Comparison of ENCODE assay signal across 16 cellular contexts in the genomic region with DNA sequence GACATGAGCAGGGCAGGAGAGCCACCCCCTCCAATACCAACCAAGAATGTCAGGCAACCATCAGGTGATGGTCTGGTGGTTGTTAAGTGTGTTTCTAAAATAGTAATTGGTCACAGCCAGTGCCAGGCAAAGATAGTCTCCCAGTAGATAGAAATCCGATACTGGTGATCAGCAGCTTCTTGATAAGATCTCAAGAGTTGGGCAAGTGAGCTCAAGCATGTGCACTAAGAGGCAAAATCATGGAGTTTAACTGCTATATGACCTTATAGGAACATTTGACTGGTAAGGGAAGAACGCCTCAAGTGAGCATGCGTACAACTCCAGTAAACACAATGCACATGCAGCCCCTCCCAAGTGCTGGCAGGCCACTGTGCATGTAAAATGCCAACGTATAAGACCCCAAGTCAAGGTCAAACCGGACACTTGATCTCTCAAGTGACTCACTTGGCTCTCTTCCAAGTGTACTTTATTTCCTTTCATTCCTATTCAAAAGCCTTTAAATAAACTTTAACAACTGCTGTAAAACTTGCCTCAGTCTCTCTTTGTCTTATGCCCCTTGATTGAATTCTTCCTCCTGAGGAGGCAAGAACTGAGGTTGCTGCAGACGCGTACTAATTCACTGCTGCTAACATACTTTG. TPM values are rescaled to one million over a fixed set of nuclear protein-coding genes. Genes with fewer than 3 reads are reported as not detected.
A peak's percentile ranks its signal among the peaks of the same experiment; 100 is the strongest.
DNase-seq lines count a peak whose midpoint lies in the region; ATAC-seq, FAIRE-seq and TF ChIP-seq lines count a peak whose summit lies in the region.
"Had no signal": no experiment of that assay in that cellular context is flagged by ENCODE, and none has a peak within 500 bp of the region (broad histone marks: within the 10 kb centered on the region; RNA-seq: fewer than 3 reads in every experiment).

No MANE protein-coding gene starts in this region.

- H3F3A ChIP-seq in GM23248 (ENCODE audit: insufficient read depth) (peaks cover 18% of the 10 kb centered on the region; the same call in 1 of the 2 replicates), PC-3 (ENCODE audit: low read length, unreplicated experiment) (no peaks in the 10 kb centered on the region)

- 91 to 98% methylated on average over 7 of the region's 7 CpGs for WGBS in GM23248 (ENCODE audit: low coverage in 1 of 2, low lambda C conversion rate in 2 of 2, missing lambda C conversion rate in 2 of 2), 2 experiments

- no peak overlapping the region for H3K9ac ChIP-seq in GM23248
- H3K9ac ChIP-seq in PC-3 (ENCODE audit: low read length) = no peak overlapping the region

- DNase-seq in GM23248 = peak; percentile 19
- peak; percentile 33 for DNase-seq in PC-3
- peak; percentile 67 for DNase-seq in dermis blood vessel endothelial cell
- no peak for DNase-seq in urothelium cell line (ENCODE audit: low spot score)
- DNase-seq: activated CD4-positive, alpha-beta T cell treated with anti-CD3 and anti-CD28 coated beads, Interleukin-2, amount 50 U/mL, for 4 hours; activated T-cell treated with anti-CD3 and anti-CD28 coated beads, Interleukin-2, amount 50 U/mL, for 24 hours; DND-41; effector CD4-positive, alpha-beta T cell; mucosa of descending colon; NCI-H146; OCI-M1; stimulated activated CD4-positive, alpha-beta T cell treated with anti-CD3 and anti-CD28 coated beads, Interleukin-4, amount 100 ng/mL, for 1 hour had no signal

- H3K27me3 ChIP-seq in GM23248 (replicated peaks; ENCODE audit: insufficient read depth) (no peaks in the 10 kb centered on the region), PC-3 (ENCODE audit: low read length) (no peaks in the 10 kb centered on the region)

- H4K20me1 ChIP-seq in GM23248 (ENCODE audit: insufficient read depth) = no peaks in the 10 kb centered on the region
- no peaks in the 10 kb centered on the region for H4K20me1 ChIP-seq in PC-3 (ENCODE audit: low read length)

- BruUV-seq in PC-3 (replicated peaks; lab: Mats Ljungman, UMichigan) = no TSS peak

- no peaks in the 10 kb centered on the region for H3K9me2 ChIP-seq in GM23248 (ENCODE audit: insufficient read depth)
- no peaks in the 10 kb centered on the region for H3K9me2 ChIP-seq in PC-3 (replicated peaks; ENCODE audit: low read length)

- H3K36me3 ChIP-seq in GM23248 (ENCODE audit: low read depth) (no peaks in the 10 kb centered on the region), PC-3 (ENCODE audit: low read depth, low read length) (no peaks in the 10 kb centered on the region)

- no peak for TF ChIP-seq CTCF in PC-3 (conservative IDR thresholded peaks at IDR 0.05; ENCODE audit: low read depth, low read length)

- H2AFZ ChIP-seq in GM23248 (peak overlapping the region; percentile 11; the same call in 1 of the 2 replicates), PC-3 (ENCODE audit: low read length) (no peak overlapping the region)

- H3K79me2 ChIP-seq in GM23248 (ENCODE audit: insufficient read depth) = no peaks in the 10 kb centered on the region
- H3K79me2 ChIP-seq in PC-3 (ENCODE audit: low read length) = no peaks in the 10 kb centered on the region

- no peak overlapping the region; the same call in 1 of the 2 replicates for H3K27ac ChIP-seq in GM23248
- peak overlapping the region; percentile 83; the same call in 1 of the 2 replicates for H3K27ac ChIP-seq in PC-3 (ENCODE audit: low read length)

- peak; percentile 30 for FAIRE-seq in urothelium cell line (lab: Jason Lieb, UNC)
- FAIRE-seq: bronchial epithelial cell had no signal

- ATAC-seq in PC-3 (no peak), GM19395 (IDR thresholded peaks at IDR 0.05; ENCODE audit: unreplicated experiment) (no peak), GM18519 (IDR thresholded peaks at IDR 0.05; ENCODE audit: low FRiP score, unreplicated experiment) (no peak), HG02642 (IDR thresholded peaks at IDR 0.05; ENCODE audit: poor library complexity, unreplicated experiment) (no peak)
- ATAC-seq: mucosa of descending colon had no signal

- H3K4me2 ChIP-seq in GM23248 (ENCODE audit: unreplicated experiment) (no peak overlapping the region), PC-3 (ENCODE audit: low read length) (no peak overlapping the region)

- H3K4me3 ChIP-seq in GM23248 = no peak overlapping the region
- H3K4me3 ChIP-seq in PC-3 (ENCODE audit: low read length) = no peak overlapping the region
- H3K4me3 ChIP-seq: mucosa of descending colon had no signal

- H3K4me1 ChIP-seq in GM23248 (ENCODE audit: insufficient read depth) (peaks cover 43% of the 10 kb centered on the region), PC-3 (ENCODE audit: insufficient read depth, low read length) (peaks cover 29% of the 10 kb centered on the region)

- CTCF ChIA-PET in PC-3 (lab: Charles Lee) = no interaction called here

- intact Hi-C loops in PC-3 (cut with micrococcal nuclease) = loop anchor here (5.0 kb wide), 1 partner anchor 182 kb away; no protein-coding TSS in a partner anchor

- H3K9me3 ChIP-seq in GM23248 (ENCODE audit: low read depth) (no peaks in the 10 kb centered on the region), PC-3 (ENCODE audit: low read length) (no peaks in the 10 kb centered on the region)
- H3K9me3 ChIP-seq: mucosa of descending colon had no signal

- POLR2A ChIA-PET in PC-3 (lab: Charles Lee; ENCODE audit: unreplicated experiment) = no interaction called here

- in situ Hi-C loops in GM23248 (cut with MboI) = no loop called here

RNA-seq across cellular contexts. Expression of a gene that starts 36.0 kb away (rescaled TPM):
- total RNA-seq in GM23248 (2014; rRNA removed; shearing (Covaris generic)) = 36.6 and 60.7 TPM in 2 replicates
- polyA plus RNA-seq in GM23248 (2016; fragmentation: Nextera tagmentation; extraction: Ambion mirVana) = 36.4 and 41.9 TPM in 2 replicates
- total RNA-seq in PC-3 (2014; rRNA removed) (20.0 and 23.9 TPM in 2 replicates), dermis blood vessel endothelial cell (27.7 and 28.7 TPM in 2 replicates)
